In genomic region chrX:42220083-42220482, GRCh38 we compare ENCODE assay signal across 20 cellular contexts.
"Had no signal": no experiment of that assay in that cellular context is flagged by ENCODE, and none has a peak within 500 bp of the region (broad histone marks: within the 10 kb centered on the region; RNA-seq: fewer than 3 reads in every experiment).

No MANE protein-coding gene starts in this region.

- H3K27me3 Mint-ChIP-seq: activated CD4-positive, alpha-beta memory T cell treated with anti-CD3 and anti-CD28 coated beads, Interleukin-2, amount 10 ng/mL, durations not matched to agents 7 days and 5 days; central memory CD8-positive, alpha-beta T cell; memory B cell; naive thymus-derived CD4-positive, alpha-beta T cell; stimulated activated naive B cell treated with anti-CD40 and anti-IgM and Interleukin-4, amounts not matched to agents 10 μg/mL and 1 μg/mL and 100 μg/mL, for 72 hours had no signal

- H3K9me3 ChIP-seq: left ventricle myocardium inferior, mucosa of descending colon, pancreas, sigmoid colon, thyroid gland had no signal

- H3K36me3 Mint-ChIP-seq: memory B cell; naive thymus-derived CD4-positive, alpha-beta T cell had no signal

- H3K4me2 ChIP-seq: hepatocyte had no signal

- H3K4me1 Mint-ChIP-seq: activated CD4-positive, alpha-beta memory T cell treated with anti-CD3 and anti-CD28 coated beads, Interleukin-2, amount 10 ng/mL, durations not matched to agents 7 days and 5 days; activated naive CD8-positive, alpha-beta T cell treated with anti-CD3 and anti-CD28 coated beads, Interleukin-2, amount 10 ng/mL, durations not matched to agents 7 days and 5 days; central memory CD8-positive, alpha-beta T cell; memory B cell; naive thymus-derived CD4-positive, alpha-beta T cell; stimulated activated naive B cell treated with anti-CD40 and anti-IgM and Interleukin-4, amounts not matched to agents 10 μg/mL and 1 μg/mL and 100 μg/mL, for 72 hours had no signal

- H3K36me3 ChIP-seq: brain microvascular endothelial cell, left ventricle myocardium inferior, pancreas, sigmoid colon, thyroid gland, WERI-Rb-1 had no signal

- ATAC-seq: esophagus mucosa; mucosa of descending colon; naive thymus-derived CD4-positive, alpha-beta T cell; pancreas; stimulated activated naive B cell treated with anti-CD40 and anti-IgM and Interleukin-4, amounts not matched to agents 10 μg/mL and 1 μg/mL and 100 μg/mL, for 72 hours had no signal

- H3K4me1 ChIP-seq: left ventricle myocardium inferior, pancreas, sigmoid colon, thyroid gland had no signal

- FAIRE-seq: kidney, pancreas, urothelium cell line had no signal

- H3K27ac ChIP-seq: brain microvascular endothelial cell, coronary artery, hepatocyte, left ventricle myocardium inferior, pancreas, sigmoid colon, thyroid gland, WERI-Rb-1 had no signal

- H3K79me2 ChIP-seq: hepatocyte had no signal

- H2AFZ ChIP-seq: hepatocyte had no signal

- DNase-seq: activated CD4-positive, alpha-beta memory T cell treated with anti-CD3 and anti-CD28 coated beads, Interleukin-2, amount 10 ng/mL, durations not matched to agents 7 days and 5 days; activated CD8-positive, alpha-beta memory T cell treated with anti-CD3 and anti-CD28 coated beads, Interleukin-2, amount 50 U/mL, for 4 hours; activated naive CD8-positive, alpha-beta T cell treated with anti-CD3 and anti-CD28 coated beads, Interleukin-2, amount 10 ng/mL, durations not matched to agents 7 days and 5 days; brain microvascular endothelial cell; kidney; left ventricle myocardium inferior; mucosa of descending colon; naive thymus-derived CD4-positive, alpha-beta T cell; pancreas; sigmoid colon; stimulated activated CD4-positive, alpha-beta T cell treated with anti-CD3 and anti-CD28 coated beads, Interleukin-2, amount 100 ng/mL, for 48 hours; stimulated activated naive B cell treated with anti-CD40 and anti-IgM and Interleukin-4, amounts not matched to agents 10 μg/mL and 1 μg/mL and 100 μg/mL, for 72 hours; thyroid gland; WERI-Rb-1 had no signal

- H3K9me3 Mint-ChIP-seq: activated CD4-positive, alpha-beta memory T cell treated with anti-CD3 and anti-CD28 coated beads, Interleukin-2, amount 10 ng/mL, durations not matched to agents 7 days and 5 days; activated naive CD8-positive, alpha-beta T cell treated with anti-CD3 and anti-CD28 coated beads, Interleukin-2, amount 10 ng/mL, durations not matched to agents 7 days and 5 days had no signal

- H3K27me3 ChIP-seq: brain microvascular endothelial cell, hepatocyte, pancreas, sigmoid colon, thyroid gland had no signal

- H3K27ac Mint-ChIP-seq: activated CD4-positive, alpha-beta memory T cell treated with anti-CD3 and anti-CD28 coated beads, Interleukin-2, amount 10 ng/mL, durations not matched to agents 7 days and 5 days; activated naive CD8-positive, alpha-beta T cell treated with anti-CD3 and anti-CD28 coated beads, Interleukin-2, amount 10 ng/mL, durations not matched to agents 7 days and 5 days; memory B cell; naive thymus-derived CD4-positive, alpha-beta T cell; stimulated activated naive B cell treated with anti-CD40 and anti-IgM and Interleukin-4, amounts not matched to agents 10 μg/mL and 1 μg/mL and 100 μg/mL, for 72 hours had no signal

- H3K4me3 Mint-ChIP-seq: activated CD4-positive, alpha-beta memory T cell treated with anti-CD3 and anti-CD28 coated beads, Interleukin-2, amount 10 ng/mL, durations not matched to agents 7 days and 5 days; activated naive CD8-positive, alpha-beta T cell treated with anti-CD3 and anti-CD28 coated beads, Interleukin-2, amount 10 ng/mL, durations not matched to agents 7 days and 5 days; central memory CD8-positive, alpha-beta T cell; memory B cell; naive thymus-derived CD4-positive, alpha-beta T cell; stimulated activated naive B cell treated with anti-CD40 and anti-IgM and Interleukin-4, amounts not matched to agents 10 μg/mL and 1 μg/mL and 100 μg/mL, for 72 hours had no signal

- H3K4me3 ChIP-seq: coronary artery, hepatocyte, left ventricle myocardium inferior, mucosa of descending colon, pancreas, sigmoid colon, thyroid gland had no signal
